Comparison of ENCODE assay signal across 1 cellular context in the genomic region with DNA sequence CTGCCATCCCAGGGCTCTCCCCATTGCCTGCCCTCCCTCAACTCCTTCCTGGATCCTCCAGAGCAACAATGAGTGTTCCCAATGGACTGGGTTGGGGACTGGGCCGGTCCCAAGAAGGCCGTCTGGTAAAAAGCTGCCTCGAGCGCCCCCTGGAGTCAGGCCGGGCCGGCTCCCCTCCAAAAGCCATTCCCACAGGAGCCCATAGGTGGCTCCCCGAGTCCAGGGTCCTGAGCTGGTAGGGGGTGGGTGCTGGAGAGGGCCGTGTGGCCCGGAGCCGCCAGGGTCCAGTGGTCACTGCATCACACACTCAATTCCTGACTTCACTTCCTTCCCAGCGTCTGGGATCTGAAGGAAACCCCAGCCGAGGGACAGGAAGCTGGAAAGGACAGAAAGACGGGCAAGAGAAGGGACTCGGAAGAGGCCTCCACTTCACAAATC.
A peak's percentile ranks its signal among the peaks of the same experiment; 100 is the strongest.
TF ChIP-seq lines count a peak whose summit lies in the region.

No MANE protein-coding gene starts in this region.

TF ChIP-seq in K562, 482 proteins besides CTCF, POLR2A, EP300 and RAD21 (continued from another document):
- TF ChIP-seq, protein P1, sequence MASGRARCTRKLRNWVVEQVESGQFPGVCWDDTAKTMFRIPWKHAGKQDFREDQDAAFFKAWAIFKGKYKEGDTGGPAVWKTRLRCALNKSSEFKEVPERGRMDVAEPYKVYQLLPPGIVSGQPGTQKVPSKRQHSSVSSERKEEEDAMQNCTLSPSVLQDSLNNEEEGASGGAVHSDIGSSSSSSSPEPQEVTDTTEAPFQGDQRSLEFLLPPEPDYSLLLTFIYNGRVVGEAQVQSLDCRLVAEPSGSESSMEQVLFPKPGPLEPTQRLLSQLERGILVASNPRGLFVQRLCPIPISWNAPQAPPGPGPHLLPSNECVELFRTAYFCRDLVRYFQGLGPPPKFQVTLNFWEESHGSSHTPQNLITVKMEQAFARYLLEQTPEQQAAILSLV (tag; IDR thresholded peaks at IDR 0.05) = no peak
- TF ChIP-seq, protein P2, sequence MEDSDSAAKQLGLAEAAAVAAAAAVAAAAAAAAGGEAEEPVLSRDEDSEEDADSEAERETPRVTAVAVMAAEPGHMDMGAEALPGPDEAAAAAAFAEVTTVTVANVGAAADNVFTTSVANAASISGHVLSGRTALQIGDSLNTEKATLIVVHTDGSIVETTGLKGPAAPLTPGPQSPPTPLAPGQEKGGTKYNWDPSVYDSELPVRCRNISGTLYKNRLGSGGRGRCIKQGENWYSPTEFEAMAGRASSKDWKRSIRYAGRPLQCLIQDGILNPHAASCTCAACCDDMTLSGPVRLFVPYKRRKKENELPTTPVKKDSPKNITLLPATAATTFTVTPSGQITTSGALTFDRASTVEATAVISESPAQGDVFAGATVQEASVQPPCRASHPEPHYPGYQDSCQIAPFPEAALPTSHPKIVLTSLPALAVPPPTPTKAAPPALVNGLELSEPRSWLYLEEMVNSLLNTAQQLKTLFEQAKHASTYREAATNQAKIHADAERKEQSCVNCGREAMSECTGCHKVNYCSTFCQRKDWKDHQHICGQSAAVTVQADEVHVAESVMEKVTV (CRISPR knock-in tag; IDR thresholded peaks at IDR 0.05) = peak; percentile 91
- TF ChIP-seq ARID2 (IDR thresholded peaks at IDR 0.05) = peak; percentile 82
- TF ChIP-seq CTBP1 (IDR thresholded peaks at IDR 0.05; ENCODE audit: borderline replicate concordance) = peak; percentile 49; the same call in 1 of the 2 replicates
- peak; percentile 14; the same call in 1 of the 2 replicates for TF ChIP-seq NFIC (IDR thresholded peaks at IDR 0.05)
- no peak for TF ChIP-seq FOXA3 (CRISPR knock-in tag; conservative IDR thresholded peaks at IDR 0.05 in 1 of 2, IDR thresholded peaks at IDR 0.05 in 1 of 2)
- TF ChIP-seq, protein P3, sequence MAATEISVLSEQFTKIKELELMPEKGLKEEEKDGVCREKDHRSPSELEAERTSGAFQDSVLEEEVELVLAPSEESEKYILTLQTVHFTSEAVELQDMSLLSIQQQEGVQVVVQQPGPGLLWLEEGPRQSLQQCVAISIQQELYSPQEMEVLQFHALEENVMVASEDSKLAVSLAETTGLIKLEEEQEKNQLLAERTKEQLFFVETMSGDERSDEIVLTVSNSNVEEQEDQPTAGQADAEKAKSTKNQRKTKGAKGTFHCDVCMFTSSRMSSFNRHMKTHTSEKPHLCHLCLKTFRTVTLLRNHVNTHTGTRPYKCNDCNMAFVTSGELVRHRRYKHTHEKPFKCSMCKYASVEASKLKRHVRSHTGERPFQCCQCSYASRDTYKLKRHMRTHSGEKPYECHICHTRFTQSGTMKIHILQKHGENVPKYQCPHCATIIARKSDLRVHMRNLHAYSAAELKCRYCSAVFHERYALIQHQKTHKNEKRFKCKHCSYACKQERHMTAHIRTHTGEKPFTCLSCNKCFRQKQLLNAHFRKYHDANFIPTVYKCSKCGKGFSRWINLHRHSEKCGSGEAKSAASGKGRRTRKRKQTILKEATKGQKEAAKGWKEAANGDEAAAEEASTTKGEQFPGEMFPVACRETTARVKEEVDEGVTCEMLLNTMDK (IDR thresholded peaks at IDR 0.05; ENCODE audit: borderline replicate concordance, insufficient read depth, low read depth, low read length, poor library complexity, severe bottlenecking) = peak; percentile 87
- TF ChIP-seq, protein P4, sequence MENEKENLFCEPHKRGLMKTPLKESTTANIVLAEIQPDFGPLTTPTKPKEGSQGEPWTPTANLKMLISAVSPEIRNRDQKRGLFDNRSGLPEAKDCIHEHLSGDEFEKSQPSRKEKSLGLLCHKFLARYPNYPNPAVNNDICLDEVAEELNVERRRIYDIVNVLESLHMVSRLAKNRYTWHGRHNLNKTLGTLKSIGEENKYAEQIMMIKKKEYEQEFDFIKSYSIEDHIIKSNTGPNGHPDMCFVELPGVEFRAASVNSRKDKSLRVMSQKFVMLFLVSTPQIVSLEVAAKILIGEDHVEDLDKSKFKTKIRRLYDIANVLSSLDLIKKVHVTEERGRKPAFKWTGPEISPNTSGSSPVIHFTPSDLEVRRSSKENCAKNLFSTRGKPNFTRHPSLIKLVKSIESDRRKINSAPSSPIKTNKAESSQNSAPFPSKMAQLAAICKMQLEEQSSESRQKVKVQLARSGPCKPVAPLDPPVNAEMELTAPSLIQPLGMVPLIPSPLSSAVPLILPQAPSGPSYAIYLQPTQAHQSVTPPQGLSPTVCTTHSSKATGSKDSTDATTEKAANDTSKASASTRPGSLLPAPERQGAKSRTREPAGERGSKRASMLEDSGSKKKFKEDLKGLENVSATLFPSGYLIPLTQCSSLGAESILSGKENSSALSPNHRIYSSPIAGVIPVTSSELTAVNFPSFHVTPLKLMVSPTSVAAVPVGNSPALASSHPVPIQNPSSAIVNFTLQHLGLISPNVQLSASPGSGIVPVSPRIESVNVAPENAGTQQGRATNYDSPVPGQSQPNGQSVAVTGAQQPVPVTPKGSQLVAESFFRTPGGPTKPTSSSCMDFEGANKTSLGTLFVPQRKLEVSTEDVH (IDR thresholded peaks at IDR 0.05; ENCODE audit: low read depth, partially characterized antibody) = peak; percentile 31
- TF ChIP-seq SMC3 (conservative IDR thresholded peaks at IDR 0.05; ENCODE audit: insufficient read depth, low read depth, low read length) = peak; percentile 89
- peak; percentile 45 for TF ChIP-seq ATF7 (IDR thresholded peaks at IDR 0.05)
- peak; percentile 60; the same call in 1 of the 2 replicates for TF ChIP-seq ZNF263 (CRISPR knock-in tag; IDR thresholded peaks at IDR 0.05; ENCODE audit: borderline replicate concordance)
- TF ChIP-seq NONO (IDR thresholded peaks at IDR 0.05; ENCODE audit: low read depth in 2 of 2, low read length in 1 of 2) = 0 out of 4 replicates have a peak, but pooled peaks of 1 of the 2 experiments have one; percentile 48
- TF ChIP-seq ZNF165 (CRISPR knock-in tag; IDR thresholded peaks at IDR 0.05; ENCODE audit: borderline replicate concordance) = 0 out of 2 replicates have a peak, but pooled peaks have one; percentile 47
- no peak for TF ChIP-seq NR1H2 (CRISPR knock-in tag; IDR thresholded peaks at IDR 0.05)
- TF ChIP-seq RCOR1 (IDR thresholded peaks at IDR 0.05; ENCODE audit: borderline replicate concordance in 1 of 2, low read depth in 2 of 2, low read length in 2 of 2) = peak in 1 of 2 experiments; percentile 69; a peak in 2 of 4 replicates
- TF ChIP-seq, protein P5, sequence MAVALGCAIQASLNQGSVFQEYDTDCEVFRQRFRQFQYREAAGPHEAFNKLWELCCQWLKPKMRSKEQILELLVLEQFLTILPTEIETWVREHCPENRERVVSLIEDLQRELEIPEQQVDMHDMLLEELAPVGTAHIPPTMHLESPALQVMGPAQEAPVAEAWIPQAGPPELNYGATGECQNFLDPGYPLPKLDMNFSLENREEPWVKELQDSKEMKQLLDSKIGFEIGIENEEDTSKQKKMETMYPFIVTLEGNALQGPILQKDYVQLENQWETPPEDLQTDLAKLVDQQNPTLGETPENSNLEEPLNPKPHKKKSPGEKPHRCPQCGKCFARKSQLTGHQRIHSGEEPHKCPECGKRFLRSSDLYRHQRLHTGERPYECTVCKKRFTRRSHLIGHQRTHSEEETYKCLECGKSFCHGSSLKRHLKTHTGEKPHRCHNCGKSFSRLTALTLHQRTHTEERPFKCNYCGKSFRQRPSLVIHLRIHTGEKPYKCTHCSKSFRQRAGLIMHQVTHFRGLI (CRISPR knock-in tag; IDR thresholded peaks at IDR 0.05) = no peak
- TF ChIP-seq TARDBP (IDR thresholded peaks at IDR 0.05) = peak; percentile 49; the same call in 1 of the 2 replicates
- TF ChIP-seq CXXC5 (CRISPR knock-in tag; IDR thresholded peaks at IDR 0.05) = peak; percentile 40; the same call in 1 of the 2 replicates
- no peak for TF ChIP-seq CHCHD3 (CRISPR knock-in tag; IDR thresholded peaks at IDR 0.05)
- peak; percentile 93 for TF ChIP-seq XRCC5 (IDR thresholded peaks at IDR 0.05; ENCODE audit: low read depth, low read length)
- TF ChIP-seq ZNF174 (CRISPR knock-in tag; IDR thresholded peaks at IDR 0.05) = no peak
- peak; percentile 59; the same call in 1 of the 2 replicates for TF ChIP-seq GABPB1 (CRISPR knock-in tag; IDR thresholded peaks at IDR 0.05)
- TF ChIP-seq, protein P6, sequence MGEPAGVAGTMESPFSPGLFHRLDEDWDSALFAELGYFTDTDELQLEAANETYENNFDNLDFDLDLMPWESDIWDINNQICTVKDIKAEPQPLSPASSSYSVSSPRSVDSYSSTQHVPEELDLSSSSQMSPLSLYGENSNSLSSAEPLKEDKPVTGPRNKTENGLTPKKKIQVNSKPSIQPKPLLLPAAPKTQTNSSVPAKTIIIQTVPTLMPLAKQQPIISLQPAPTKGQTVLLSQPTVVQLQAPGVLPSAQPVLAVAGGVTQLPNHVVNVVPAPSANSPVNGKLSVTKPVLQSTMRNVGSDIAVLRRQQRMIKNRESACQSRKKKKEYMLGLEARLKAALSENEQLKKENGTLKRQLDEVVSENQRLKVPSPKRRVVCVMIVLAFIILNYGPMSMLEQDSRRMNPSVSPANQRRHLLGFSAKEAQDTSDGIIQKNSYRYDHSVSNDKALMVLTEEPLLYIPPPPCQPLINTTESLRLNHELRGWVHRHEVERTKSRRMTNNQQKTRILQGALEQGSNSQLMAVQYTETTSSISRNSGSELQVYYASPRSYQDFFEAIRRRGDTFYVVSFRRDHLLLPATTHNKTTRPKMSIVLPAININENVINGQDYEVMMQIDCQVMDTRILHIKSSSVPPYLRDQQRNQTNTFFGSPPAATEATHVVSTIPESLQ (CRISPR knock-in tag; IDR thresholded peaks at IDR 0.05) = 0 out of 2 replicates have a peak, but pooled peaks have one; percentile 54
- TF ChIP-seq, protein P7, sequence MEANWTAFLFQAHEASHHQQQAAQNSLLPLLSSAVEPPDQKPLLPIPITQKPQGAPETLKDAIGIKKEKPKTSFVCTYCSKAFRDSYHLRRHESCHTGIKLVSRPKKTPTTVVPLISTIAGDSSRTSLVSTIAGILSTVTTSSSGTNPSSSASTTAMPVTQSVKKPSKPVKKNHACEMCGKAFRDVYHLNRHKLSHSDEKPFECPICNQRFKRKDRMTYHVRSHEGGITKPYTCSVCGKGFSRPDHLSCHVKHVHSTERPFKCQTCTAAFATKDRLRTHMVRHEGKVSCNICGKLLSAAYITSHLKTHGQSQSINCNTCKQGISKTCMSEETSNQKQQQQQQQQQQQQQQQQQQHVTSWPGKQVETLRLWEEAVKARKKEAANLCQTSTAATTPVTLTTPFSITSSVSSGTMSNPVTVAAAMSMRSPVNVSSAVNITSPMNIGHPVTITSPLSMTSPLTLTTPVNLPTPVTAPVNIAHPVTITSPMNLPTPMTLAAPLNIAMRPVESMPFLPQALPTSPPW (CRISPR knock-in tag; IDR thresholded peaks at IDR 0.05) = peak; percentile 56
- peak; percentile 81 for TF ChIP-seq CC2D1A (IDR thresholded peaks at IDR 0.05)
- no peak for TF ChIP-seq RBM14 (IDR thresholded peaks at IDR 0.05; ENCODE audit: borderline replicate concordance, insufficient read depth, low read depth, low read length)
